ENCODE assay signal across 2 cellular contexts in genomic region chr1:53575948-53576305, GRCh38.
TF ChIP-seq lines count a peak whose summit lies in the region.

No MANE protein-coding gene starts in this region.

TF ChIP-seq in H1, 55 proteins besides CTCF, POLR2A, EP300 and RAD21 (continued from another document):
- no peak for TF ChIP-seq USF2 (IDR thresholded peaks at IDR 0.05; ENCODE audit: low read length)
- TF ChIP-seq MAFK (IDR thresholded peaks at IDR 0.05; ENCODE audit: low read depth, low read length): no peak
- no peak for TF ChIP-seq CEBPB (IDR thresholded peaks at IDR 0.05; ENCODE audit: low read depth, low read length)
- TF ChIP-seq GTF2F1 (IDR thresholded peaks at IDR 0.05; ENCODE audit: borderline replicate concordance, low read depth, low read length): no peak
- no peak for TF ChIP-seq TCF12 (IDR thresholded peaks at IDR 0.05; ENCODE audit: low read depth, low read length)
- TF ChIP-seq HDAC2 (IDR thresholded peaks at IDR 0.05; ENCODE audit: borderline replicate concordance in 1 of 2, low read depth in 2 of 2, low read length in 2 of 2): no peak
- TF ChIP-seq BRCA1 (IDR thresholded peaks at IDR 0.05; ENCODE audit: low read depth, low read length): no peak
- TF ChIP-seq BCL11A (IDR thresholded peaks at IDR 0.05; ENCODE audit: low read depth in 2 of 2, low read length in 2 of 2): no peak
- TF ChIP-seq RNF2 (IDR thresholded peaks at IDR 0.05; ENCODE audit: borderline replicate concordance, low read depth, low read length, missing control alignments, poor library complexity, severe bottlenecking): no peak
- no peak for TF ChIP-seq CBX8 (IDR thresholded peaks at IDR 0.05; ENCODE audit: borderline replicate concordance, low read depth, low read length)
- TF ChIP-seq SIRT6 (IDR thresholded peaks at IDR 0.05; ENCODE audit: low read length): no peak
- no peak for TF ChIP-seq CTBP2 (IDR thresholded peaks at IDR 0.05; ENCODE audit: borderline replicate concordance, insufficient read depth, insufficient read length, low read length)
- no peak for TF ChIP-seq SIX5 (IDR thresholded peaks at IDR 0.05; ENCODE audit: low read depth, low read length)
- TF ChIP-seq SP4 (IDR thresholded peaks at IDR 0.05; ENCODE audit: low read length): no peak

TF ChIP-seq in GM23338, 12 proteins besides CTCF, POLR2A, EP300 and RAD21:
- no peak for TF ChIP-seq ZNF462 (CRISPR knock-in tag; IDR thresholded peaks at IDR 0.05)
TF ChIP-seq in GM23338: peak in this region for 0.
